9 cellular contexts compared by ENCODE assay signal in genomic region chr6:3022765-3023662, GRCh38. TPM values are rescaled to one million over a fixed set of nuclear protein-coding genes. Genes with fewer than 3 reads are reported as not detected.
DNase-seq lines count a peak whose midpoint lies in the region; ATAC-seq and TF ChIP-seq lines count a peak whose summit lies in the region.
"Had no signal": no experiment of that assay in that cellular context is flagged by ENCODE, and none has a peak within 500 bp of the region (broad histone marks: within the 10 kb centered on the region; RNA-seq: fewer than 3 reads in every experiment).

No MANE protein-coding gene starts in this region.

- H3K27ac Mint-ChIP-seq in Caco-2 (ENCODE audit: unreplicated experiment) = peak overlapping the region; percentile 92
- peak overlapping the region; percentile 97 for H3K27ac Mint-ChIP-seq in activated CD4-positive, alpha-beta T cell treated with anti-CD3 and anti-CD28 coated beads, Interleukin-2, amount 10 ng/mL, durations not matched to agents 24 days and 14 days
- H3K27ac Mint-ChIP-seq: mesothelial cell of epicardium had no signal

- H3K27me3 ChIP-seq in Caco-2 (replicated peaks; ENCODE audit: control insufficient read depth, insufficient read depth, low read length) (no peaks in the 10 kb centered on the region), esophagus squamous epithelium (no peaks in the 10 kb centered on the region)

- ATAC-seq in HG03378 (IDR thresholded peaks at IDR 0.05; ENCODE audit: unreplicated experiment) (peak; percentile 1), HG03095 (IDR thresholded peaks at IDR 0.05; ENCODE audit: unreplicated experiment) (no peak), GM21717 (IDR thresholded peaks at IDR 0.05; ENCODE audit: unreplicated experiment) (no peak)

- POLR2A ChIA-PET in Caco-2 (lab: Charles Lee) = interaction anchor here (0.5 to 2.0 kb wide), 6 partner anchors 23 to 256 kb away, joined by 3 to 23 read pairs (median 6); partner anchors contain the start of genes NQO2 and TUBB2A

- H3K4me1 Mint-ChIP-seq in Caco-2 (ENCODE audit: low read depth, unreplicated experiment) = no peaks in the 10 kb centered on the region
- H3K4me1 Mint-ChIP-seq in activated CD4-positive, alpha-beta T cell treated with anti-CD3 and anti-CD28 coated beads, Interleukin-2, amount 10 ng/mL, durations not matched to agents 24 days and 14 days = peaks cover 57% of the 10 kb centered on the region

- H3K9me3 ChIP-seq in Caco-2 (no peaks in the 10 kb centered on the region), esophagus squamous epithelium (no peaks in the 10 kb centered on the region)

- H3K9me3 Mint-ChIP-seq in Caco-2 (ENCODE audit: unreplicated experiment) = no peaks in the 10 kb centered on the region
- H3K9me3 Mint-ChIP-seq in activated CD4-positive, alpha-beta T cell treated with anti-CD3 and anti-CD28 coated beads, Interleukin-2, amount 10 ng/mL, durations not matched to agents 24 days and 14 days = no peaks in the 10 kb centered on the region

- H3K4me3 Mint-ChIP-seq in Caco-2 (ENCODE audit: unreplicated experiment) = peak overlapping the region; percentile 94
- peak overlapping the region; percentile 94 for H3K4me3 Mint-ChIP-seq in activated CD4-positive, alpha-beta T cell treated with anti-CD3 and anti-CD28 coated beads, Interleukin-2, amount 10 ng/mL, durations not matched to agents 24 days and 14 days
- H3K4me3 Mint-ChIP-seq: mesothelial cell of epicardium had no signal

- peak overlapping the region; percentile 79 to 95 (median 91) for H3K27ac ChIP-seq in esophagus squamous epithelium

- CTCF ChIA-PET in Caco-2 (lab: Charles Lee) = interaction anchor here (0.7 to 1.5 kb wide), 3 partner anchors 17 to 34 kb away, joined by 3 to 6 read pairs (median 4); no protein-coding TSS in a partner anchor

- intact Hi-C loops in Caco-2 (cut with micrococcal nuclease; ENCODE audit: unreplicated experiment) (loop anchor here (1.0 to 2.0 kb wide), 2 partner anchors 23 to 30 kb away; no protein-coding TSS in a partner anchor), esophagus squamous epithelium (cut with DNase I) (no loop called here)
- intact Hi-C loops in activated CD4-positive, alpha-beta T cell treated with anti-CD3 and anti-CD28 coated beads, Interleukin-2, amount 10 ng/mL, durations not matched to agents 24 days and 14 days (cut with micrococcal nuclease) = loop anchor here (1.0 kb wide), 2 partner anchors 24 to 30 kb away; partner anchors contain the start of gene NQO2

- BruUV-seq in Caco-2 (replicated peaks; lab: Mats Ljungman, UMichigan) = TSS peak; percentile 87

- H3K27me3 Mint-ChIP-seq in Caco-2 (ENCODE audit: insufficient read depth, unreplicated experiment) = no peaks in the 10 kb centered on the region
- H3K27me3 Mint-ChIP-seq in activated CD4-positive, alpha-beta T cell treated with anti-CD3 and anti-CD28 coated beads, Interleukin-2, amount 10 ng/mL, durations not matched to agents 24 days and 14 days = no peaks in the 10 kb centered on the region

- DNase-seq in Caco-2 = peak in 1 of 2 experiments; percentile 38
- DNase-seq in activated CD4-positive, alpha-beta T cell treated with anti-CD3 and anti-CD28 coated beads, Interleukin-2, amount 10 ng/mL, durations not matched to agents 24 days and 14 days = peak; percentile 82
- no peak for DNase-seq in esophagus squamous epithelium (lab: John Stamatoyannopoulos, UW)
- DNase-seq in retinal pigment epithelial cell (ENCODE audit: low read depth) = no peak
- DNase-seq in GM20000 (ENCODE audit: low spot score) = no peak

- H3K36me3 ChIP-seq in Caco-2 (ENCODE audit: control insufficient read depth, insufficient read depth, low read length) (no peaks in the 10 kb centered on the region), esophagus squamous epithelium (peaks cover 0 to 27% (median 0%) of the 10 kb centered on the region in 3 donors)

- peaks cover 10% of the 10 kb centered on the region for H3K4me1 ChIP-seq in Caco-2
- H3K4me1 ChIP-seq in esophagus squamous epithelium = peaks cover 14 to 58% (median 16%) of the 10 kb centered on the region in 3 donors

- TF ChIP-seq CTCF in Caco-2 (IDR thresholded peaks at IDR 0.05; ENCODE audit: insufficient read depth in 1 of 2, low read depth in 1 of 2, low read length in 1 of 2, severe bottlenecking in 1 of 2, unreplicated experiment in 1 of 2) = no peak
- TF ChIP-seq CTCF in esophagus squamous epithelium (IDR thresholded peaks at IDR 0.05) = no peak
- TF ChIP-seq CTCF in retinal pigment epithelial cell (conservative IDR thresholded peaks at IDR 0.05; ENCODE audit: low read depth, low read length) = no peak
- TF ChIP-seq CTCF in GM20000 (IDR thresholded peaks at IDR 0.05; ENCODE audit: extremely low read depth, missing control alignments) = no peak

- H3K4me3 ChIP-seq in Caco-2 (ENCODE audit: low read depth, low read length) (peak overlapping the region; percentile 59), esophagus squamous epithelium (peak overlapping the region; percentile 20 to 63 (median 50)), retinal pigment epithelial cell (ENCODE audit: low read length) (peak overlapping the region; percentile 61)

- 58 to 64% methylated on average over 23 to 26 of the region's 26 CpGs for WGBS in esophagus squamous epithelium, 2 donors

- no peak for TF ChIP-seq POLR2A in esophagus squamous epithelium (IDR thresholded peaks at IDR 0.05)

- peaks cover 28% of the 10 kb centered on the region for H3K36me3 Mint-ChIP-seq in Caco-2 (ENCODE audit: insufficient read depth, unreplicated experiment)
- H3K36me3 Mint-ChIP-seq in activated CD4-positive, alpha-beta T cell treated with anti-CD3 and anti-CD28 coated beads, Interleukin-2, amount 10 ng/mL, durations not matched to agents 24 days and 14 days (ENCODE audit: low read depth) = peaks cover 30% of the 10 kb centered on the region

RNA-seq across cellular contexts. Expression of gene NQO2, which starts 23.3 kb away (rescaled TPM):
- total RNA-seq in Caco-2 (2022) (35.8 and 37.2 TPM in 2 replicates), esophagus squamous epithelium (10 to 100 TPM; 18.7 to 38.3 (median 26.5) TPM)
- total RNA-seq in activated CD4-positive, alpha-beta T cell treated with anti-CD3 and anti-CD28 coated beads, Interleukin-2, amount 10 ng/mL, durations not matched to agents 24 days and 14 days = 29.1 and 34.0 TPM in 2 replicates

RNA-seq across cellular contexts. Expression of gene RIPK1, which starts 45.3 kb away (rescaled TPM):
- 15.5 and 15.6 TPM in 2 replicates for total RNA-seq in Caco-2 (2022)
- total RNA-seq in activated CD4-positive, alpha-beta T cell treated with anti-CD3 and anti-CD28 coated beads, Interleukin-2, amount 10 ng/mL, durations not matched to agents 24 days and 14 days = 17.0 and 17.9 TPM in 2 replicates
- total RNA-seq in esophagus squamous epithelium = 10 to 100 TPM; 17.7 to 25.7 (median 20.9) TPM

RNA-seq across cellular contexts. Expression of gene SERPINB6, which starts 51.6 kb away (rescaled TPM):
- total RNA-seq in Caco-2 (2022) = 57.0 and 60.0 TPM in 2 replicates
- 33.1 and 36.2 TPM in 2 replicates for total RNA-seq in activated CD4-positive, alpha-beta T cell treated with anti-CD3 and anti-CD28 coated beads, Interleukin-2, amount 10 ng/mL, durations not matched to agents 24 days and 14 days
- 10 to 100 TPM; 76.6 to 95.7 (median 84.4) TPM for total RNA-seq in esophagus squamous epithelium
